8 cellular contexts compared by ENCODE assay signal in the genomic region with DNA sequence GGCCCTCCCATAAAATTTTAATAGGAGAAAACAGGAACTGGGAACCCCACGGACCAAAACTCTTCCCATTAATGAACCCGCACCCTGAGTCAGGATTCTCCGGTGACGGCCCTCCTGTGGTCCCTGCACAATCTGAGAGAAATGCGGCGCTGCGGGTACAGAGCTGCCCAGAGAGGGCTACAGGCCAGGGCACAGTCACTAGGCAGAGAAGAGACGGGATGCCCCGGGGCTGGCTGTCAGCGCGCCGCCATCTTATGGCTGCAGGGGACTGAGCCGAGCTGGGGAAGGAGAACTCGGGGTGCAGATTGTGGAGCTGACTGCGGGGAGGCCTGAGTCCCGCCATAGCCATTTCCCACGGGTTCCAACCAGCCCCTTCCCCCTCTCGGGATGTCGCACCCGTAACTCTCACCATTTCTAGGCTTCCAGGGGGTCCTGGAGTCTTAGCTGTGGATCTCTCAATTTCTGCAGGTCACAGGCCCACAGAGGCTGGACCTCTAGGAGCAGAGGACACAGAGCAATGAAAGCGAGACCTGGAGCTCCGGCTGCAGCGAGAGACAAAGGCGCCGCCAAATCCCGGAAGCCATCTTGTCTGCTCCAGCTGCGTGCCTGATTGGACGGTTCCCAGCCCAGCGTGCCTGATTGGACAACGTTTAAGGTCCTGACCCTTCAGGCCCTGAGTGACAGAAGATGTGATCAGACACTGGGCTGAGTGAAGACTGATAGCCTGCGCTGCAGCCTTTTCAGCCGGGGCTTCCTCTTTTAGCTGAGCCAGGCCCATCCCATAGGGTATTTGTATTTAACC. TPM values are rescaled to one million over a fixed set of nuclear protein-coding genes. Genes with fewer than 3 reads are reported as not detected.
DNase-seq lines count a peak whose midpoint lies in the region; ATAC-seq, FAIRE-seq and TF ChIP-seq lines count a peak whose summit lies in the region.

Gene ZNF675, minus strand, starts transcription at position 591 of the 802 bp plus-strand sequence. Its CDS starts 179 bp downstream, at position 412.

- peak within 1 kb of the TSS; percentile 98 for H3K4me3 Mint-ChIP-seq in astrocyte (ENCODE audit: unreplicated experiment)

- no peaks in the 10 kb centered on the region for H3K27me3 ChIP-seq in astrocyte (ENCODE audit: insufficient read depth, low read length)

- peaks cover 40% of the 10 kb centered on the region for H3K79me2 ChIP-seq in astrocyte (ENCODE audit: insufficient read depth, low read length)

- H3K9me3 ChIP-seq in astrocyte (ENCODE audit: insufficient read depth, low read depth, low read length), result no peaks in the 10 kb centered on the region

- no peak for TF ChIP-seq CTCF in GM13977 (IDR thresholded peaks at IDR 0.05; ENCODE audit: extremely low read depth, insufficient read depth, missing control alignments)
- no peak for TF ChIP-seq CTCF in astrocyte (IDR thresholded peaks at IDR 0.05; ENCODE audit: insufficient read depth, low read depth, low read length)
- TF ChIP-seq CTCF in D721Med (IDR thresholded peaks at IDR 0.05; ENCODE audit: insufficient read depth, missing control alignments), result no peak

- in situ Hi-C loops in GM13977 (cut with MboI; ENCODE audit: low pct_unique_long_range_greater_than_20kb, low sequenced_read_pairs, unreplicated experiment), result no loop called here

- H3K4me1 ChIP-seq in astrocyte (ENCODE audit: insufficient read depth, low read length), result no peaks in the 10 kb centered on the region

- intact Hi-C loops in T-helper 2 cell treated with Interferon-gamma antibody and Interleukin-4, amounts not matched to agents 100 ng/mL and 5 ng/mL, for 36 hours (cut with micrococcal nuclease), result loop anchor here (1.0 to 10.0 kb wide), 6 partner anchors 71 to 437 kb away; partner anchors contain the start of genes ZNF681, ZNF724, ZNF726 and ZNF91

- no peaks in the 10 kb centered on the region for H3K36me3 ChIP-seq in astrocyte (ENCODE audit: insufficient read depth, low read length)

- peak within 1 kb of the TSS; percentile 96 for H2AFZ ChIP-seq in astrocyte (ENCODE audit: low read depth, low read length)

- H3K9ac ChIP-seq in astrocyte (ENCODE audit: low read length), result peak within 1 kb of the TSS; percentile 93

- peak; percentile 91 for ATAC-seq in HG02870 (IDR thresholded peaks at IDR 0.05; ENCODE audit: unreplicated experiment)

- peak within 1 kb of the TSS; percentile 88 for H3K4me3 ChIP-seq in astrocyte (ENCODE audit: insufficient read depth, low read depth, low read length)

- FAIRE-seq in astrocyte (lab: Jason Lieb, UNC) (no peak), D721Med (lab: Jason Lieb, UNC) (no peak)

- H3K4me2 ChIP-seq in astrocyte (ENCODE audit: low read length), result peak within 1 kb of the TSS; percentile 86

- H4K20me1 ChIP-seq in astrocyte (ENCODE audit: insufficient read depth, low read length), result no peaks in the 10 kb centered on the region

- peak; percentile 76 for DNase-seq in GM13977 (ENCODE audit: low spot score)
- DNase-seq in NCI-H146 (lab: John Stamatoyannopoulos, UW), result peak; percentile 98
- peak; percentile 86 for DNase-seq in astrocyte (ENCODE audit: low read depth)
- peak; percentile 89 for DNase-seq in hepatic stellate cell (ENCODE audit: low spot score)
- DNase-seq in renal cortical epithelial cell (ENCODE audit: low read depth), result peak; percentile 86
- DNase-seq in D721Med (ENCODE audit: insufficient read length, low spot score), result no peak

- H3K4me1 Mint-ChIP-seq in astrocyte (ENCODE audit: low read depth, unreplicated experiment), result peaks cover 4% of the 10 kb centered on the region

- H3K9me3 Mint-ChIP-seq in astrocyte (ENCODE audit: unreplicated experiment), result no peaks in the 10 kb centered on the region

- peak within 1 kb of the TSS; percentile 91 for H3K27ac ChIP-seq in astrocyte (ENCODE audit: low read depth, low read length)

- no peaks in the 10 kb centered on the region for H3K27me3 Mint-ChIP-seq in astrocyte (ENCODE audit: low read depth, unreplicated experiment)

- peaks cover 11% of the 10 kb centered on the region for H3K36me3 Mint-ChIP-seq in astrocyte (ENCODE audit: low read depth, unreplicated experiment)

- peak within 1 kb of the TSS; percentile 97 for H3K27ac Mint-ChIP-seq in astrocyte (ENCODE audit: unreplicated experiment)

RNA-seq across cellular contexts. Expression of gene ZNF675, which starts in this region (rescaled TPM):
- 19.2 and 20.6 TPM in 2 replicates for total RNA-seq in T-helper 2 cell treated with Interferon-gamma antibody and Interleukin-4, amounts not matched to agents 100 ng/mL and 5 ng/mL, for 36 hours
- 12.8 and 15.5 TPM in 2 replicates for total RNA-seq in astrocyte
- 17.1 and 18.8 TPM in 2 replicates for total RNA-seq in renal cortical epithelial cell
